Comparison of ENCODE assay signal across 14 cellular contexts in genomic region chr18:23154021-23154420, GRCh38. TPM values are rescaled to one million over a fixed set of nuclear protein-coding genes. Genes with fewer than 3 reads are reported as not detected.
DNase-seq lines count a peak whose midpoint lies in the region; ATAC-seq and TF ChIP-seq lines count a peak whose summit lies in the region.
"Had no signal": no experiment of that assay in that cellular context is flagged by ENCODE, and none has a peak within 500 bp of the region (broad histone marks: within the 10 kb centered on the region; RNA-seq: fewer than 3 reads in every experiment).

No MANE protein-coding gene starts in this region.

- no peak for TF ChIP-seq CTCF in WTC11 (IDR thresholded peaks at IDR 0.05)

- ATAC-seq in WTC11 (no peak), GM19455 (IDR thresholded peaks at IDR 0.05; ENCODE audit: unreplicated experiment) (no peak)
- ATAC-seq: HCT116 had no signal

- 0 out of 2 replicates have a peak overlapping the region, but pooled peaks have one; percentile 3 for H3K27ac Mint-ChIP-seq in WTC11
- H3K27ac Mint-ChIP-seq: CD4-positive, alpha-beta T cell; HFFc6 had no signal

- H3K4me3 Mint-ChIP-seq in WTC11: no peak overlapping the region
- H3K4me3 Mint-ChIP-seq: CD4-positive, alpha-beta T cell; HFFc6 had no signal

- no peaks in the 10 kb centered on the region for H3K27me3 Mint-ChIP-seq in WTC11 (ENCODE audit: low read depth)
- H3K27me3 Mint-ChIP-seq: CD4-positive, alpha-beta T cell had no signal

- no peaks in the 10 kb centered on the region for H3K36me3 Mint-ChIP-seq in WTC11

- H3K4me1 Mint-ChIP-seq in WTC11: peaks cover 33% of the 10 kb centered on the region

- CTCF ChIA-PET in WTC11 (lab: Charles Lee): no interaction called here

- DNase-seq in NCI-H526 (lab: John Stamatoyannopoulos, UW) (peak; percentile 25 to 48), WTC11 (ENCODE audit: low spot score) (no peak), myocyte (ENCODE audit: low read depth) (peak; percentile 43), A172 (ENCODE audit: low spot score) (no peak)
- no peak for DNase-seq in stimulated activated CD4-positive, alpha-beta T cell treated with anti-CD3 and anti-CD28 coated beads, Interleukin-1b, Interleukin-23, amount 100 ng/mL, for 48 hours
- DNase-seq: ACHN; AML-193; Caco-2; CD4-positive, alpha-beta T cell; GOT3; H7; HFFc6 had no signal

- H3K9me3 Mint-ChIP-seq in WTC11: no peaks in the 10 kb centered on the region
- H3K9me3 Mint-ChIP-seq: CD4-positive, alpha-beta T cell; HFFc6 had no signal

- POLR2A ChIA-PET in WTC11 (lab: Charles Lee): no interaction called here

TF ChIP-seq in WTC11, 78 proteins besides CTCF, POLR2A, EP300 and RAD21:
- no peak for TF ChIP-seq ETV6 (CRISPR knock-in tag; IDR thresholded peaks at IDR 0.05)
- no peak for TF ChIP-seq ATF3 (CRISPR knock-in tag; conservative IDR thresholded peaks at IDR 0.05)
- TF ChIP-seq ZNF263 (CRISPR knock-in tag; IDR thresholded peaks at IDR 0.05; ENCODE audit: low read depth): no peak
- TF ChIP-seq TEAD1 (CRISPR knock-in tag; IDR thresholded peaks at IDR 0.05): no peak
- no peak for TF ChIP-seq ATF6 (CRISPR knock-in tag; IDR thresholded peaks at IDR 0.05)
- TF ChIP-seq FOXK1 (CRISPR knock-in tag; IDR thresholded peaks at IDR 0.05): no peak
- no peak for TF ChIP-seq TP53 (CRISPR knock-in tag; IDR thresholded peaks at IDR 0.05)
- TF ChIP-seq PREB (CRISPR knock-in tag; IDR thresholded peaks at IDR 0.05; ENCODE audit: borderline replicate concordance): no peak
- TF ChIP-seq RELA (CRISPR knock-in tag; IDR thresholded peaks at IDR 0.05; ENCODE audit: borderline replicate concordance): no peak
- TF ChIP-seq ZNF219 (CRISPR knock-in tag; IDR thresholded peaks at IDR 0.05; ENCODE audit: borderline replicate concordance): no peak
- no peak for TF ChIP-seq HMGXB4 (CRISPR knock-in tag; IDR thresholded peaks at IDR 0.05)
- TF ChIP-seq CDX4 (CRISPR knock-in tag; IDR thresholded peaks at IDR 0.05; ENCODE audit: borderline replicate concordance): no peak
- no peak for TF ChIP-seq PRDM15 (CRISPR knock-in tag; IDR thresholded peaks at IDR 0.05)
- no peak for TF ChIP-seq NR3C1 (CRISPR knock-in tag; conservative IDR thresholded peaks at IDR 0.05; ENCODE audit: low read depth)
- no peak for TF ChIP-seq CREM (CRISPR knock-in tag; IDR thresholded peaks at IDR 0.05)
- no peak for TF ChIP-seq MYBL2 (CRISPR knock-in tag; IDR thresholded peaks at IDR 0.05)
- no peak for TF ChIP-seq ZNF416 (CRISPR knock-in tag; IDR thresholded peaks at IDR 0.05)
- TF ChIP-seq MLX (CRISPR knock-in tag; IDR thresholded peaks at IDR 0.05): no peak
- no peak for TF ChIP-seq SMAD4 (CRISPR knock-in tag; IDR thresholded peaks at IDR 0.05)
- no peak for TF ChIP-seq E2F1 (CRISPR knock-in tag; IDR thresholded peaks at IDR 0.05)

RNA-seq across cellular contexts. Expression of gene CABLES1, which starts 18.7 kb away (rescaled TPM):
- 15.4 to 18.0 TPM (median 17.0 TPM) in 3 replicates for total RNA-seq in WTC11 (2021)
- 8.2 and 9.7 TPM in 2 replicates for total RNA-seq in myocyte
- 3.5 TPM for polyA plus RNA-seq in myocyte (2012)
- total RNA-seq in A172 (2014; rRNA removed; shearing (Covaris generic)): 7.1 and 11.3 TPM in 2 replicates
- total RNA-seq: CD4-positive, alpha-beta T cell had no signal

Comparison
In these comparisons a context has a peak if more than half of its experiments do, and no peak if none do; other contexts are left out.
1. DNase-seq: peak in NCI-H526 (2 of 2) and myocyte (single experiment); none in WTC11 (single experiment), stimulated activated CD4-positive, alpha-beta T cell treated with anti-CD3 and anti-CD28 coated beads, Interleukin-1b, Interleukin-23, amount 100 ng/mL, for 48 hours (single experiment) and A172 (single experiment).